8 cellular contexts compared by ENCODE assay signal in genomic region chr3:97763586-97764148, GRCh38. TPM values are rescaled to one million over a fixed set of nuclear protein-coding genes. Genes with fewer than 3 reads are reported as not detected.
A peak's percentile ranks its signal among the peaks of the same experiment; 100 is the strongest.
DNase-seq lines count a peak whose midpoint lies in the region; ATAC-seq, FAIRE-seq and TF ChIP-seq lines count a peak whose summit lies in the region.

No MANE protein-coding gene starts in this region.

- intact Hi-C loops in MCF 10A (cut with micrococcal nuclease) = no loop called here

- peak; percentile 3 for DNase-seq in HS-5 (ENCODE audit: low read depth)
- no peak for DNase-seq in MCF 10A (ENCODE audit: unreplicated experiment)
- no peak for DNase-seq in activated gamma-delta T cell (lab: John Stamatoyannopoulos, UW)
- DNase-seq in GM12891 (ENCODE audit: insufficient read length, low spot score) = no peak
- DNase-seq in ACHN = no peak

- peaks cover 11% of the 10 kb centered on the region; the same call in 1 of the 2 replicates for H3K4me1 ChIP-seq in BLaER1
- H3K4me1 ChIP-seq in muscle layer of colon (ENCODE audit: insufficient read depth, low read length) = peaks cover 18% of the 10 kb centered on the region

- no TSS peak for BruUV-seq in MCF 10A (replicated peaks; lab: Mats Ljungman, UMichigan)

- CTCF ChIA-PET in MCF 10A (lab: Yijun Ruan, JAX) = interaction anchor here (0.6 to 2.3 kb wide), 3 partner anchors 49 to 566 kb away, joined by 3 to 6 read pairs (median 3); no protein-coding TSS in a partner anchor

- H3K4me2 ChIP-seq in BLaER1 = peak overlapping the region; percentile 72

- H3K36me3 ChIP-seq in BLaER1 (no peaks in the 10 kb centered on the region), muscle layer of colon (ENCODE audit: insufficient read depth, low read length) (no peaks in the 10 kb centered on the region)

- H3K9me3 ChIP-seq in BLaER1 (peaks cover 5% of the 10 kb centered on the region; the same call in 1 of the 2 replicates), muscle layer of colon (ENCODE audit: low read length) (no peaks in the 10 kb centered on the region)

- peak overlapping the region; percentile 64; the same call in 1 of the 2 replicates for H3K27ac ChIP-seq in BLaER1
- H3K27ac ChIP-seq in muscle layer of colon (ENCODE audit: low read depth, low read length) = peak overlapping the region; percentile 92

- peak overlapping the region; percentile 90 for H3K27ac Mint-ChIP-seq in MCF 10A (ENCODE audit: low read depth, unreplicated experiment)

- no peaks in the 10 kb centered on the region for H3K9me3 Mint-ChIP-seq in MCF 10A (ENCODE audit: unreplicated experiment)

- TF ChIP-seq POLR2A in GM12891 (IDR thresholded peaks at IDR 0.05; ENCODE audit: low read depth, low read length) = no peak

- peaks cover 12% of the 10 kb centered on the region for H3K27me3 Mint-ChIP-seq in MCF 10A (ENCODE audit: insufficient read depth, unreplicated experiment)

- in situ Hi-C loops in ACHN (cut with HindIII; ENCODE audit: low pct_ligation_motif_present, low pct_unique_long_range_greater_than_20kb, low sequenced_read_pairs) = no loop called here

- no peak for TF ChIP-seq CTCF in MCF 10A (IDR thresholded peaks at IDR 0.05; ENCODE audit: unreplicated experiment)

- peak overlapping the region; percentile 59 for H3K9ac ChIP-seq in BLaER1
- peak overlapping the region; percentile 80 for H3K9ac ChIP-seq in muscle layer of colon (ENCODE audit: low read length)

- ATAC-seq in HG03159 (IDR thresholded peaks at IDR 0.05; ENCODE audit: unreplicated experiment) = no peak

- H3K4me3 ChIP-seq in BLaER1 (peak overlapping the region; percentile 70), muscle layer of colon (ENCODE audit: low read depth in 1 of 2, low read length in 2 of 2) (peak overlapping the region; percentile 93 to 99)

- no peaks in the 10 kb centered on the region for H4K20me1 ChIP-seq in BLaER1

- H3K4me1 Mint-ChIP-seq in MCF 10A (ENCODE audit: insufficient read depth, unreplicated experiment) = peaks cover 15% of the 10 kb centered on the region

- peak overlapping the region; percentile 97 for H3K4me3 Mint-ChIP-seq in MCF 10A (ENCODE audit: unreplicated experiment)

- H3K27me3 ChIP-seq in BLaER1 (no peaks in the 10 kb centered on the region), muscle layer of colon (ENCODE audit: control insufficient read depth in 1 of 2, insufficient read depth in 2 of 2, low read length in 2 of 2) (no peaks in the 10 kb centered on the region)

- H3K36me3 Mint-ChIP-seq in MCF 10A (ENCODE audit: insufficient read depth, unreplicated experiment) = no peaks in the 10 kb centered on the region

- no peak for FAIRE-seq in GM12891 (lab: Jason Lieb, UNC)

- POLR2A ChIA-PET in MCF 10A (lab: Yijun Ruan, JAX) = interaction anchor here (0.6 to 0.8 kb wide), 2 partner anchors 12 to 826 kb away, joined by 3 read pairs; no protein-coding TSS in a partner anchor

TF ChIP-seq in GM12891, 5 proteins besides CTCF, POLR2A, EP300 and RAD21:
- TF ChIP-seq POU2F2 (IDR thresholded peaks at IDR 0.05; ENCODE audit: low read depth, low read length) (no peak), PAX5 (IDR thresholded peaks at IDR 0.05; ENCODE audit: insufficient read depth, low read length, severe bottlenecking) (no peak)

RNA-seq across cellular contexts. Expression of gene ARL6, which starts 0.9 kb away (rescaled TPM):
- 4.1 and 4.7 TPM in 2 replicates for total RNA-seq in MCF 10A (2022)
- polyA plus RNA-seq in GM12891 (2012; ENCODE audit: low read depth, missing spikeins) = 1.9 TPM

RNA-seq across cellular contexts. Expression of gene CRYBG3, which starts 58.1 kb away (rescaled TPM):
- total RNA-seq in MCF 10A (2022) = 7.2 and 10.7 TPM in 2 replicates
- 2.1 TPM for polyA plus RNA-seq in GM12891 (2012; ENCODE audit: low read depth, missing spikeins)
